In the genomic region with DNA sequence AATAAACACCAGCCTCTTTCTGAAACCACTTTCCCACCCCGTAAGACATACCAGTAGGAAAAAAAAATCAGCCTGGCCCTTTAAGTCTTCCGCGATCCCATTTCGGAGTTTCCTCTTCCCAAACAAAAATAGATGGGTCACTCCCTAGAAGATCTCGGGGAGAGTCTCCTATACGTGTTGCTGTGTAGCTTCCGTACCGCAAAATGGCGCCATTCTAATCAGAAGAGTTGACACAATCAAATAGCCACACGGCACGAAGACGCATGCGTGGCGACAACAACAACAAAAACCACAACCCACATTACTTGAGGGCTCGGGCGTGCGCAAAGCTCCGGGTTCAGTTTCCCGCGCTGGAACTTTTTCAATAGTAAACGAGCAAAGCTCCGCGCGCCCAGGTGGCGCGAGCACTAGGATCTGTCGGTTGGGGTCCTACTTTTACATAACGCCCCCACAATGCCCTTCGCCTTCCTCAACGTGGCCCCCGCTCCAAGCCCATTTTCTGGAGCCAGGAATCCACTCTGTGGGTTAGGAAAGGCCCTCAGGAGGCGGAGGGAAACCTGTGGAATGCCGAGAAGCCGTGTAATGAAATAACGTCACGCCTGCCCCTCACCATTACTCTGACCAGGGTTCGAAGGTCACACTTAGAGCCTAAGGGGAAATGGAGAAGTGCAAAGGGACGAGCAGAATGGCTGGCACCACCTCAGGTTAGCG, we compare ENCODE assay signal across 8 cellular contexts. TPM values are rescaled to one million over a fixed set of nuclear protein-coding genes. Genes with fewer than 3 reads are reported as not detected.
DNase-seq lines count a peak whose midpoint lies in the region; FAIRE-seq and TF ChIP-seq lines count a peak whose summit lies in the region.

A gene (minus strand): TSS at position 208 of the 711 bp plus-strand sequence. CDS start 519 bp downstream, outside the sequence.

- POLR2A ChIA-PET in A673 (lab: Charles Lee; ENCODE audit: low non-redundant PET): interaction anchor here (0.7 kb wide), 1 partner anchor 233 kb away, joined by 4 read pairs; no protein-coding TSS in a partner anchor

- no peaks in the 10 kb centered on the region for H3K27me3 ChIP-seq in A673 (replicated peaks; ENCODE audit: insufficient read depth, low read depth, low read length, poor library complexity)

- no peaks in the 10 kb centered on the region for H3K9me3 Mint-ChIP-seq in mesothelial cell of epicardium

- no TSS peak for BruUV-seq in A673 (replicated peaks; lab: Mats Ljungman, UMichigan)

- in situ Hi-C loops in GM18951 (cut with MboI; ENCODE audit: low sequenced_read_pairs, unreplicated experiment): no loop called here

- no peak for TF ChIP-seq EP300 in Ishikawa (IDR thresholded peaks at IDR 0.05; ENCODE audit: borderline replicate concordance)

- H3K36me3 ChIP-seq in A673 (ENCODE audit: insufficient read depth, low read length, poor library complexity, severe bottlenecking): peaks cover 46% of the 10 kb centered on the region

- peak within 1 kb of the TSS; percentile 97 for H3K27ac ChIP-seq in A673 (ENCODE audit: low read depth, low read length, poor library complexity, severe bottlenecking)

- peak within 1 kb of the TSS; percentile 86 for H3K4me3 Mint-ChIP-seq in mesothelial cell of epicardium

- peak within 1 kb of the TSS; percentile 95 for H3K27ac Mint-ChIP-seq in mesothelial cell of epicardium

- H3K27me3 Mint-ChIP-seq in mesothelial cell of epicardium (ENCODE audit: low read depth): no peaks in the 10 kb centered on the region

- H3K4me3 ChIP-seq in A673 (ENCODE audit: low read depth, low read length, poor library complexity, severe bottlenecking): peak within 1 kb of the TSS; percentile 94

- peaks cover 21% of the 10 kb centered on the region for H3K4me1 ChIP-seq in A673 (ENCODE audit: insufficient read depth, low read length, poor library complexity, severe bottlenecking)

- TF ChIP-seq CTCF in A673 (conservative IDR thresholded peaks at IDR 0.05; ENCODE audit: low read depth, low read length) (no peak), mesothelial cell of epicardium (IDR thresholded peaks at IDR 0.05; ENCODE audit: unreplicated experiment) (no peak)

- peak; percentile 20 for TF ChIP-seq POLR2A in GM18951 (IDR thresholded peaks at IDR 0.05; ENCODE audit: extremely low read depth, insufficient read depth, insufficient read length)

- FAIRE-seq in endometrium (lab: Jason Lieb, UNC): peak; percentile 70

- peaks cover 50% of the 10 kb centered on the region for H3K4me1 Mint-ChIP-seq in mesothelial cell of epicardium

- H3K9me3 ChIP-seq in A673 (ENCODE audit: low read depth, low read length, poor library complexity, severe bottlenecking): no peaks in the 10 kb centered on the region

- DNase-seq in A673 (ENCODE audit: low spot score) (peak; percentile 98), OCI-M1 (lab: John Stamatoyannopoulos, UW) (peak; percentile 98), mesothelial cell of epicardium (ENCODE audit: low spot score in 2 of 2, unreplicated experiment in 2 of 2) (peak; percentile 61 to 82)
- DNase-seq in activated CD8-positive, alpha-beta memory T cell treated with anti-CD3 and anti-CD28 coated beads, Interleukin-2, amount 50 U/mL, for 48 hours: peak; percentile 92
- DNase-seq in stimulated activated CD8-positive, alpha-beta memory T cell treated with anti-CD3 and anti-CD28 coated beads, Interleukin-15, amount 100 ng/mL, for 24 hours (ENCODE audit: low read depth): peak; percentile 73

- H3K36me3 Mint-ChIP-seq in mesothelial cell of epicardium: peaks cover 13% of the 10 kb centered on the region

- no peak for TF ChIP-seq RAD21 in Ishikawa (IDR thresholded peaks at IDR 0.05; ENCODE audit: low read depth)

- CTCF ChIA-PET in A673 (lab: Charles Lee): interaction anchor here (0.6 to 1.0 kb wide), 3 partner anchors 66 to 287 kb away, joined by 3 read pairs; no protein-coding TSS in a partner anchor

- intact Hi-C loops in A673 (cut with micrococcal nuclease; ENCODE audit: unreplicated experiment): loop anchor here (2.0 to 5.0 kb wide), 3 partner anchors 43 to 170 kb away; a partner anchor contains a TSS

TF ChIP-seq in Ishikawa, 13 proteins besides CTCF, POLR2A, EP300 and RAD21:
- peak; percentile 40; the same call in 1 of the 2 replicates for TF ChIP-seq CREB1 (IDR thresholded peaks at IDR 0.05; ENCODE audit: low read depth)
- TF ChIP-seq FOXM1 (IDR thresholded peaks at IDR 0.05; ENCODE audit: borderline replicate concordance, low read depth): peak; percentile 57; the same call in 1 of the 2 replicates
- TF ChIP-seq TAF1 (IDR thresholded peaks at IDR 0.05; ENCODE audit: low read depth): peak; percentile 39
- peak; percentile 96 for TF ChIP-seq YY1 (IDR thresholded peaks at IDR 0.05; ENCODE audit: low read depth)
- TF ChIP-seq, protein P1, sequence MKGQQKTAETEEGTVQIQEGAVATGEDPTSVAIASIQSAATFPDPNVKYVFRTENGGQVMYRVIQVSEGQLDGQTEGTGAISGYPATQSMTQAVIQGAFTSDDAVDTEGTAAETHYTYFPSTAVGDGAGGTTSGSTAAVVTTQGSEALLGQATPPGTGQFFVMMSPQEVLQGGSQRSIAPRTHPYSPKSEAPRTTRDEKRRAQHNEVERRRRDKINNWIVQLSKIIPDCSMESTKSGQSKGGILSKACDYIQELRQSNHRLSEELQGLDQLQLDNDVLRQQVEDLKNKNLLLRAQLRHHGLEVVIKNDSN (IDR thresholded peaks at IDR 0.05): no peak
- no peak for TF ChIP-seq ZBTB7A (IDR thresholded peaks at IDR 0.05; ENCODE audit: low read depth)
- peak; percentile 57 for TF ChIP-seq NFIC (IDR thresholded peaks at IDR 0.05)
- TF ChIP-seq, protein P2, sequence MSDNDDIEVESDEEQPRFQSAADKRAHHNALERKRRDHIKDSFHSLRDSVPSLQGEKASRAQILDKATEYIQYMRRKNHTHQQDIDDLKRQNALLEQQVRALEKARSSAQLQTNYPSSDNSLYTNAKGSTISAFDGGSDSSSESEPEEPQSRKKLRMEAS (IDR thresholded peaks at IDR 0.05): peak; percentile 95
- no peak for TF ChIP-seq TEAD4 (IDR thresholded peaks at IDR 0.05)
- TF ChIP-seq, protein P3, sequence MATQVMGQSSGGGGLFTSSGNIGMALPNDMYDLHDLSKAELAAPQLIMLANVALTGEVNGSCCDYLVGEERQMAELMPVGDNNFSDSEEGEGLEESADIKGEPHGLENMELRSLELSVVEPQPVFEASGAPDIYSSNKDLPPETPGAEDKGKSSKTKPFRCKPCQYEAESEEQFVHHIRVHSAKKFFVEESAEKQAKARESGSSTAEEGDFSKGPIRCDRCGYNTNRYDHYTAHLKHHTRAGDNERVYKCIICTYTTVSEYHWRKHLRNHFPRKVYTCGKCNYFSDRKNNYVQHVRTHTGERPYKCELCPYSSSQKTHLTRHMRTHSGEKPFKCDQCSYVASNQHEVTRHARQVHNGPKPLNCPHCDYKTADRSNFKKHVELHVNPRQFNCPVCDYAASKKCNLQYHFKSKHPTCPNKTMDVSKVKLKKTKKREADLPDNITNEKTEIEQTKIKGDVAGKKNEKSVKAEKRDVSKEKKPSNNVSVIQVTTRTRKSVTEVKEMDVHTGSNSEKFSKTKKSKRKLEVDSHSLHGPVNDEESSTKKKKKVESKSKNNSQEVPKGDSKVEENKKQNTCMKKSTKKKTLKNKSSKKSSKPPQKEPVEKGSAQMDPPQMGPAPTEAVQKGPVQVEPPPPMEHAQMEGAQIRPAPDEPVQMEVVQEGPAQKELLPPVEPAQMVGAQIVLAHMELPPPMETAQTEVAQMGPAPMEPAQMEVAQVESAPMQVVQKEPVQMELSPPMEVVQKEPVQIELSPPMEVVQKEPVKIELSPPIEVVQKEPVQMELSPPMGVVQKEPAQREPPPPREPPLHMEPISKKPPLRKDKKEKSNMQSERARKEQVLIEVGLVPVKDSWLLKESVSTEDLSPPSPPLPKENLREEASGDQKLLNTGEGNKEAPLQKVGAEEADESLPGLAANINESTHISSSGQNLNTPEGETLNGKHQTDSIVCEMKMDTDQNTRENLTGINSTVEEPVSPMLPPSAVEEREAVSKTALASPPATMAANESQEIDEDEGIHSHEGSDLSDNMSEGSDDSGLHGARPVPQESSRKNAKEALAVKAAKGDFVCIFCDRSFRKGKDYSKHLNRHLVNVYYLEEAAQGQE (IDR thresholded peaks at IDR 0.05; ENCODE audit: low read depth): no peak
- no peak for TF ChIP-seq EGR1 (IDR thresholded peaks at IDR 0.05)
- TF ChIP-seq CEBPB (IDR thresholded peaks at IDR 0.05): peak; percentile 61
- peak; percentile 62; the same call in 1 of the 2 replicates for TF ChIP-seq TCF12 (IDR thresholded peaks at IDR 0.05; ENCODE audit: low read depth)

RNA-seq across cellular contexts. Expression of the gene that starts here (rescaled TPM):
- total RNA-seq in A673 (2021) (27.7 and 32.0 TPM in 2 replicates), mesothelial cell of epicardium (12.7 to 14.8 TPM (median 14.3 TPM) in 3 replicates)

Comparison
In these comparisons a context has a peak if more than half of its experiments do, and no peak if none do; other contexts are left out.
1. Peak in every context shown above with its lines: DNase-seq, H3K4me3 ChIP-seq and H3K27ac ChIP-seq.